In genomic region chr3:191648787-191649186, GRCh38 we compare ENCODE assay signal across 18 cellular contexts.
DNase-seq lines count a peak whose midpoint lies in the region; ATAC-seq, FAIRE-seq and TF ChIP-seq lines count a peak whose summit lies in the region.
"Had no signal": no experiment of that assay in that cellular context is flagged by ENCODE, and none has a peak within 500 bp of the region (broad histone marks: within the 10 kb centered on the region; RNA-seq: fewer than 3 reads in every experiment).

No MANE protein-coding gene starts in this region.

- no peaks in the 10 kb centered on the region for H3F3A ChIP-seq in PC-3 (ENCODE audit: low read length, unreplicated experiment)

- dilution Hi-C loops in keratinocyte (cut with MboI; ENCODE audit: extremely low pct_ligation_motif_present, low sequenced_read_pairs) = no loop called here

- no peak for TF ChIP-seq CTCF in LNCaP clone FGC (IDR thresholded peaks at IDR 0.05; ENCODE audit: control insufficient read depth, extremely low read depth, insufficient read depth)
- no peak for TF ChIP-seq CTCF in PC-3 (conservative IDR thresholded peaks at IDR 0.05; ENCODE audit: low read depth, low read length)
- no peak for TF ChIP-seq CTCF in bronchial epithelial cell (IDR thresholded peaks at IDR 0.05; ENCODE audit: insufficient read depth, low read length, severe bottlenecking)
- TF ChIP-seq CTCF in keratinocyte (optimal IDR thresholded peaks at IDR 0.05 in 1 of 3, IDR thresholded peaks at IDR 0.05 in 1 of 3, conservative IDR thresholded peaks at IDR 0.05 in 1 of 3; ENCODE audit: extremely low read depth in 1 of 3, insufficient read depth in 2 of 3, low read length in 3 of 3) = no peak
- no peak for TF ChIP-seq CTCF in CD4-positive, alpha-beta T cell (IDR thresholded peaks at IDR 0.05)

- ATAC-seq in PC-3 (peak; percentile 48), GM19324 (IDR thresholded peaks at IDR 0.05; ENCODE audit: low FRiP score, unreplicated experiment) (no peak), GM18511 (IDR thresholded peaks at IDR 0.05; ENCODE audit: unreplicated experiment) (no peak)
- ATAC-seq in CD4-positive, alpha-beta T cell (ENCODE audit: poor library complexity) = no peak
- ATAC-seq: HepG2 had no signal

- H4K20me1 ChIP-seq in PC-3 (ENCODE audit: low read length) (no peaks in the 10 kb centered on the region), keratinocyte (ENCODE audit: control insufficient read depth, extremely low read depth, insufficient read depth, low read length) (no peaks in the 10 kb centered on the region)
- H4K20me1 ChIP-seq: BLaER1 treated with 17β-estradiol and CSF1 and Interleukin-3, amounts not matched to agents 10 nM and 100 nM had no signal

- H3K9me2 ChIP-seq in PC-3 (replicated peaks; ENCODE audit: low read length) = no peaks in the 10 kb centered on the region

- no peak overlapping the region for H3K4me3 Mint-ChIP-seq in CD4-positive, alpha-beta T cell
- H3K4me3 Mint-ChIP-seq: CD4-positive, CD25-positive, alpha-beta regulatory T cell; H9 had no signal

- H3K9ac ChIP-seq in PC-3 (ENCODE audit: low read length) = no peak overlapping the region
- no peak overlapping the region for H3K9ac ChIP-seq in keratinocyte (ENCODE audit: control insufficient read depth, extremely low read depth, insufficient read depth, low read length)
- H3K9ac ChIP-seq: BLaER1 treated with 17β-estradiol and CSF1 and Interleukin-3, amounts not matched to agents 10 nM and 100 nM had no signal

- H3K9me3 ChIP-seq in PC-3 (ENCODE audit: low read length) = peaks cover 14% of the 10 kb centered on the region
- H3K9me3 ChIP-seq in keratinocyte (ENCODE audit: control insufficient read depth, low read depth, low read length) = no peaks in the 10 kb centered on the region
- no peaks in the 10 kb centered on the region for H3K9me3 ChIP-seq in CD4-positive, alpha-beta T cell (ENCODE audit: control insufficient read depth, low read length)

- no TSS peak for BruUV-seq in PC-3 (replicated peaks; lab: Mats Ljungman, UMichigan)

- H3K9me3 Mint-ChIP-seq in CD4-positive, alpha-beta T cell = peaks cover 13% of the 10 kb centered on the region

- H3K9me1 ChIP-seq in keratinocyte (ENCODE audit: control insufficient read depth, extremely low read depth, insufficient read depth, low read length) = no peaks in the 10 kb centered on the region

- H3K4me2 ChIP-seq in PC-3 (ENCODE audit: low read length) = no peak overlapping the region
- H3K4me2 ChIP-seq in keratinocyte (ENCODE audit: control insufficient read depth, extremely low read depth, insufficient read depth, low read depth, low read length) = peak overlapping the region; percentile 16
- H3K4me2 ChIP-seq: BLaER1 treated with 17β-estradiol and CSF1 and Interleukin-3, amounts not matched to agents 10 nM and 100 nM had no signal

- FAIRE-seq in bronchial epithelial cell (lab: Jason Lieb, UNC) (no peak), keratinocyte (lab: Jason Lieb, UNC) (no peak)
- FAIRE-seq: GM18507, HepG2, HTR-8/SVneo had no signal

- CTCF ChIA-PET in PC-3 (lab: Charles Lee) = no interaction called here
- CTCF ChIA-PET in CD4-positive, alpha-beta T cell (lab: Charles Lee) = no interaction called here

- H2AFZ ChIP-seq in PC-3 (ENCODE audit: low read length) = no peak overlapping the region
- no peak overlapping the region for H2AFZ ChIP-seq in keratinocyte (ENCODE audit: control insufficient read depth, low read length)

- H3K27ac ChIP-seq in PC-3 (ENCODE audit: low read length) (no peak overlapping the region), keratinocyte (ENCODE audit: control insufficient read depth, insufficient read depth, low read length) (no peak overlapping the region)
- no peak overlapping the region for H3K27ac ChIP-seq in CD4-positive, alpha-beta T cell (ENCODE audit: low read depth, low read length)
- H3K27ac ChIP-seq: BLaER1 treated with 17β-estradiol and CSF1 and Interleukin-3, amounts not matched to agents 10 nM and 100 nM had no signal

- no peaks in the 10 kb centered on the region for H3K27me3 Mint-ChIP-seq in CD4-positive, alpha-beta T cell
- H3K27me3 Mint-ChIP-seq: CD4-positive, CD25-positive, alpha-beta regulatory T cell had no signal

- intact Hi-C loops in PC-3 (cut with micrococcal nuclease) = no loop called here
- intact Hi-C loops in CD4-positive, alpha-beta T cell (cut with DNase I, micrococcal nuclease) = no loop called here

- DNase-seq in LNCaP clone FGC (ENCODE audit: low read depth) = peak; percentile 74
- peak; percentile 39 for DNase-seq in PC-3
- peak; percentile 39 for DNase-seq in bronchial epithelial cell (ENCODE audit: low read depth)
- no peak for DNase-seq in keratinocyte (ENCODE audit: low read depth, low spot score)
- DNase-seq in NCI-H1105 treated with DMSO at 0.1 percent for 48 hours (lab: John Stamatoyannopoulos, UW) = no peak
- no peak for DNase-seq in CD4-positive, alpha-beta T cell
- DNase-seq: ACHN; Calu3; CD4-positive, CD25-positive, alpha-beta regulatory T cell; DMS 273 treated with DMSO at 0.1 percent for 48 hours; GOT3; H9 had no signal

- H3K36me3 ChIP-seq in PC-3 (ENCODE audit: low read depth, low read length) = no peaks in the 10 kb centered on the region
- no peaks in the 10 kb centered on the region for H3K36me3 ChIP-seq in bronchial epithelial cell (ENCODE audit: control insufficient read depth, insufficient read depth, low read length)
- H3K36me3 ChIP-seq in keratinocyte (ENCODE audit: control insufficient read depth in 2 of 2, extremely low read depth in 1 of 2, insufficient read depth in 2 of 2, low read length in 2 of 2) = no peaks in the 10 kb centered on the region
- H3K36me3 ChIP-seq: BLaER1 treated with 17β-estradiol and CSF1 and Interleukin-3, amounts not matched to agents 10 nM and 100 nM had no signal

- no peak overlapping the region for H3K27ac Mint-ChIP-seq in CD4-positive, alpha-beta T cell
- H3K27ac Mint-ChIP-seq: CD4-positive, CD25-positive, alpha-beta regulatory T cell; H9 had no signal

- H3K4me1 ChIP-seq in PC-3 (ENCODE audit: insufficient read depth, low read length) (no peaks in the 10 kb centered on the region), keratinocyte (ENCODE audit: control insufficient read depth, extremely low read depth, insufficient read depth, low read length) (peaks cover 11% of the 10 kb centered on the region)
- H3K4me1 ChIP-seq: BLaER1 treated with 17β-estradiol and CSF1 and Interleukin-3, amounts not matched to agents 10 nM and 100 nM had no signal

- H3K36me3 Mint-ChIP-seq in CD4-positive, alpha-beta T cell (ENCODE audit: low read depth) = no peaks in the 10 kb centered on the region
- H3K36me3 Mint-ChIP-seq: CD4-positive, CD25-positive, alpha-beta regulatory T cell had no signal

- H3K27me3 ChIP-seq in PC-3 (ENCODE audit: low read length) (no peaks in the 10 kb centered on the region), bronchial epithelial cell (ENCODE audit: control insufficient read depth, insufficient read depth, low read length) (no peaks in the 10 kb centered on the region), keratinocyte (ENCODE audit: control insufficient read depth, extremely low read depth, insufficient read depth, low read length) (no peaks in the 10 kb centered on the region)
- no peaks in the 10 kb centered on the region for H3K27me3 ChIP-seq in CD4-positive, alpha-beta T cell (ENCODE audit: control insufficient read depth, insufficient read depth, low read length)
- H3K27me3 ChIP-seq: BLaER1 treated with 17β-estradiol and CSF1 and Interleukin-3, amounts not matched to agents 10 nM and 100 nM had no signal

- POLR2A ChIA-PET in PC-3 (lab: Charles Lee; ENCODE audit: unreplicated experiment) = no interaction called here
- POLR2A ChIA-PET in CD4-positive, alpha-beta T cell (lab: Charles Lee) = no interaction called here

- H3K4me3 ChIP-seq in LNCaP clone FGC (ENCODE audit: low read depth, low read length) = no peak overlapping the region
- H3K4me3 ChIP-seq in PC-3 (ENCODE audit: low read length) = no peak overlapping the region
- H3K4me3 ChIP-seq in bronchial epithelial cell (ENCODE audit: low read depth, low read length) = no peak overlapping the region
- no peak overlapping the region for H3K4me3 ChIP-seq in keratinocyte (ENCODE audit: control insufficient read depth in 2 of 3, extremely low read depth in 1 of 3, insufficient read depth in 2 of 3, low read depth in 1 of 3, low read length in 3 of 3)
- H3K4me3 ChIP-seq: BLaER1 treated with 17β-estradiol and CSF1 and Interleukin-3, amounts not matched to agents 10 nM and 100 nM had no signal

- H3K4me1 Mint-ChIP-seq in CD4-positive, alpha-beta T cell (ENCODE audit: low read depth) = no peaks in the 10 kb centered on the region
- H3K4me1 Mint-ChIP-seq: CD4-positive, CD25-positive, alpha-beta regulatory T cell had no signal

- H3K79me2 ChIP-seq in PC-3 (ENCODE audit: low read length) (no peaks in the 10 kb centered on the region), keratinocyte (ENCODE audit: control insufficient read depth, insufficient read depth, low read length) (no peaks in the 10 kb centered on the region)

Comparison
In these comparisons a context has a peak if more than half of its experiments do, and no peak if none do; other contexts are left out.
1. DNase-seq: peak in LNCaP clone FGC (single experiment), PC-3 (single experiment) and bronchial epithelial cell (single experiment); none in keratinocyte (single experiment), NCI-H1105 treated with DMSO at 0.1 percent for 48 hours (single experiment) and CD4-positive, alpha-beta T cell (0 of 10).